Comparison of ENCODE assay signal across 20 cellular contexts in the genomic region with DNA sequence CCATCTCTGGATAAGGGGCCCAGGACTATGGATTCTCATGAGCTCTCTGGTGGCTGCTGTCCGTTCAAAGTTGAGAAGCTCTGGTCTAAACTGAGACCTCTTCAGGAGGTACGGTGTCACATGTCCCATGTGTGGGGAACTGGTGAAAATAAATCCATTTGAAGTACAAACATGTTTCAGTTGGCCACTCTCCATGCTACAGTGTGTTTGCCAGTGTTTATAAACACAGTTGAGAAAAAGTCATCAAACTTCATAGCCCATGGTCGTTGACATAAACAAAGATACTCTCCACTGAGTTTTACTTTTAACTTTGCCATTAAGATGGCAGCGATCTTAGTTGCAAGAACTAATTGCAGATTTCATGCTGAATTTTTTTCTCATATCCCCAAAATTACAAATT.
DNase-seq lines count a peak whose midpoint lies in the region; ATAC-seq, FAIRE-seq and TF ChIP-seq lines count a peak whose summit lies in the region.
"Had no signal": no experiment of that assay in that cellular context is flagged by ENCODE, and none has a peak within 500 bp of the region (broad histone marks: within the 10 kb centered on the region; RNA-seq: fewer than 3 reads in every experiment).

No MANE protein-coding gene starts in this region.

- no peak overlapping the region for H2BK120ac ChIP-seq in mesenchymal stem cell (ENCODE audit: low read depth, low read length)

- H3K79me1 ChIP-seq in mesenchymal stem cell (replicated peaks; ENCODE audit: low read length, poor library complexity, severe bottlenecking) = no peaks in the 10 kb centered on the region

- no peak overlapping the region for H3K4ac ChIP-seq in mesenchymal stem cell (ENCODE audit: low read depth in 1 of 2, low read length in 2 of 2)

- H4K8ac ChIP-seq in mesenchymal stem cell (ENCODE audit: low read length) = no peak overlapping the region

- no peak overlapping the region for H4K91ac ChIP-seq in mesenchymal stem cell (ENCODE audit: low read length)

- peak; percentile 4 for FAIRE-seq in HTR-8/SVneo (lab: Jason Lieb, UNC)
- FAIRE-seq in H54 (lab: Jason Lieb, UNC) = no peak
- FAIRE-seq: A204.1, GM12878, H1 had no signal

- no peaks in the 10 kb centered on the region for H3K9me3 ChIP-seq in ascending aorta
- no peaks in the 10 kb centered on the region for H3K9me3 ChIP-seq in mesenchymal stem cell (ENCODE audit: control insufficient read depth, low read length)
- H3K9me3 ChIP-seq: BE2C had no signal

- WGBS in mesenchymal stem cell = 38% methylated on average over 3 of the region's 4 CpGs

- no peak overlapping the region for H3K4me2 ChIP-seq in mesenchymal stem cell (ENCODE audit: low read length, poor library complexity, severe bottlenecking)

- H3K18ac ChIP-seq in mesenchymal stem cell (ENCODE audit: low read depth in 1 of 2, low read length in 2 of 2) = no peak overlapping the region

- TF ChIP-seq POLR2A in H54 (IDR thresholded peaks at IDR 0.05; ENCODE audit: low read depth, low read length) = no peak

- no peak for ATAC-seq in HG03354 (IDR thresholded peaks at IDR 0.05; ENCODE audit: poor library complexity, severe bottlenecking, unreplicated experiment)
- ATAC-seq: GM12878 had no signal

- no peak for DNase-seq in HTR-8/SVneo (ENCODE audit: insufficient read length, low spot score)
- DNase-seq in ascending aorta (ENCODE audit: low spot score in 2 of 2) = no peak
- peak; percentile 63 for DNase-seq in mesenchymal stem cell
- no peak for DNase-seq in mucosa of gallbladder (ENCODE audit: low spot score)
- DNase-seq in H54 (ENCODE audit: insufficient read length, low spot score) = no peak
- DNase-seq: ACHN; BE2C; C1 segment of cervical spinal cord; CD4-positive, CD25-positive, alpha-beta regulatory T cell; CD8-positive, alpha-beta memory T cell; COR-L47; DMS 273 treated with DMSO at 0.1 percent for 48 hours; DMS53; DND-41; EL; HCEC 1CT had no signal

- no peak for TF ChIP-seq CTCF in ascending aorta (IDR thresholded peaks at IDR 0.05)

- peaks cover 15 to 44% of the 10 kb centered on the region in 2 donors for H3K4me1 ChIP-seq in ascending aorta
- H3K4me1 ChIP-seq in mesenchymal stem cell (ENCODE audit: control insufficient read depth, insufficient read depth, low read depth, low read length) = peaks cover 8% of the 10 kb centered on the region
- H3K4me1 ChIP-seq: BE2C had no signal

- no peak overlapping the region for H3K4me3 ChIP-seq in ascending aorta
- no peak overlapping the region for H3K4me3 ChIP-seq in mesenchymal stem cell (ENCODE audit: insufficient read depth in 1 of 2, low read depth in 1 of 2, low read length in 2 of 2)
- H3K4me3 ChIP-seq: GM12878 had no signal

- H3K9ac ChIP-seq in mesenchymal stem cell (ENCODE audit: low read length) = no peak overlapping the region

- H2AFZ ChIP-seq in mesenchymal stem cell (ENCODE audit: low read depth, low read length) = no peak overlapping the region

- H2AK5ac ChIP-seq in mesenchymal stem cell (ENCODE audit: low read length, severe bottlenecking) = no peak overlapping the region

- no peak overlapping the region for H3K23ac ChIP-seq in mesenchymal stem cell (ENCODE audit: low read length in 2 of 2)

- H2BK5ac ChIP-seq in mesenchymal stem cell (ENCODE audit: low read depth, low read length, poor library complexity, severe bottlenecking) = no peak overlapping the region

- H2BK15ac ChIP-seq in mesenchymal stem cell (ENCODE audit: low read depth, poor library complexity, severe bottlenecking) = no peak overlapping the region

- H3K27ac ChIP-seq in ascending aorta = peak overlapping the region; percentile 26 to 37
- no peak overlapping the region for H3K27ac ChIP-seq in mesenchymal stem cell (ENCODE audit: low read length, poor library complexity, severe bottlenecking)

- H3K14ac ChIP-seq in mesenchymal stem cell (ENCODE audit: low read length in 2 of 2) = no peak overlapping the region

- intact Hi-C loops in ascending aorta (cut with DNase I) = no loop called here

- H3K36me3 ChIP-seq in ascending aorta (no peaks in the 10 kb centered on the region), mesenchymal stem cell (ENCODE audit: control insufficient read depth in 1 of 2, insufficient read depth in 2 of 2, low read depth in 1 of 2, low read length in 2 of 2) (no peaks in the 10 kb centered on the region)
- H3K36me3 ChIP-seq: BE2C had no signal

- H3K27me3 ChIP-seq in ascending aorta (no peaks in the 10 kb centered on the region), mesenchymal stem cell (ENCODE audit: control insufficient read depth in 1 of 2, insufficient read depth in 1 of 2, low read length in 2 of 2) (no peaks in the 10 kb centered on the region)
- H3K27me3 ChIP-seq: BE2C had no signal

- H2BK12ac ChIP-seq in mesenchymal stem cell (ENCODE audit: low read length in 2 of 2) = no peak overlapping the region
